9 cellular contexts compared by ENCODE assay signal in genomic region chr6:165049362-165049761, GRCh38.
DNase-seq lines count a peak whose midpoint lies in the region; ATAC-seq and TF ChIP-seq lines count a peak whose summit lies in the region.
"Had no signal": no experiment of that assay in that cellular context is flagged by ENCODE, and none has a peak within 500 bp of the region (broad histone marks: within the 10 kb centered on the region; RNA-seq: fewer than 3 reads in every experiment).

No MANE protein-coding gene starts in this region.

- DNase-seq in NCI-H2029 (lab: John Stamatoyannopoulos, UW) (peak; percentile 19), NCI-H2029 treated with DMSO at 0.1 percent for 48 hours (lab: John Stamatoyannopoulos, UW) (no peak), mucosa of gallbladder (ENCODE audit: low spot score) (peak; percentile 67), HCEC 1CT (no peak), left lung (no peak), vagina (ENCODE audit: extremely low spot score in 2 of 2) (no peak)
- DNase-seq in Jurkat, Clone E6-1 (ENCODE audit: low read depth, low spot score) = peak; percentile 16
- peak; percentile 18 for DNase-seq in activated CD4-positive, alpha-beta T cell treated with anti-CD3 and anti-CD28 coated beads, Interleukin-2, amount 10 ng/mL, durations not matched to agents 7 days and 5 days

- H3K27me3 ChIP-seq in left lung (no peaks in the 10 kb centered on the region), vagina (no peaks in the 10 kb centered on the region)

- no peak for ATAC-seq in left lung

- intact Hi-C loops in left lung (cut with DNase I) (no loop called here), vagina (cut with DNase I) (no loop called here)

- H3K27ac ChIP-seq in left lung (no peak overlapping the region), vagina (no peak overlapping the region)

- H3K4me1 Mint-ChIP-seq in activated CD4-positive, alpha-beta T cell treated with anti-CD3 and anti-CD28 coated beads, Interleukin-2, amount 10 ng/mL, durations not matched to agents 7 days and 5 days = no peaks in the 10 kb centered on the region
- H3K4me1 Mint-ChIP-seq: CD4-positive, CD25-positive, alpha-beta regulatory T cell had no signal

- H3K27ac Mint-ChIP-seq in activated CD4-positive, alpha-beta T cell treated with anti-CD3 and anti-CD28 coated beads, Interleukin-2, amount 10 ng/mL, durations not matched to agents 7 days and 5 days = no peak overlapping the region
- H3K27ac Mint-ChIP-seq: CD4-positive, CD25-positive, alpha-beta regulatory T cell had no signal

- no peak for TF ChIP-seq POLR2A in vagina (IDR thresholded peaks at IDR 0.05)

- no peaks in the 10 kb centered on the region for H3K36me3 ChIP-seq in left lung
- H3K36me3 ChIP-seq in vagina = no peaks in the 10 kb centered on the region

- H3K4me3 ChIP-seq in Jurkat, Clone E6-1 (ENCODE audit: low read length) = no peak overlapping the region
- H3K4me3 ChIP-seq in left lung (no peak overlapping the region), vagina (no peak overlapping the region)

- H3K4me1 ChIP-seq in left lung (no peaks in the 10 kb centered on the region), vagina (no peaks in the 10 kb centered on the region)

- CTCF ChIA-PET in activated CD4-positive, alpha-beta T cell treated with anti-CD3 and anti-CD28 coated beads, Interleukin-2, amount 10 ng/mL, durations not matched to agents 7 days and 5 days (lab: Charles Lee) = no interaction called here

- H3K4me3 Mint-ChIP-seq in activated CD4-positive, alpha-beta T cell treated with anti-CD3 and anti-CD28 coated beads, Interleukin-2, amount 10 ng/mL, durations not matched to agents 7 days and 5 days = no peak overlapping the region
- H3K4me3 Mint-ChIP-seq: CD4-positive, CD25-positive, alpha-beta regulatory T cell had no signal

- peaks cover 9% of the 10 kb centered on the region for H3K9me3 Mint-ChIP-seq in activated CD4-positive, alpha-beta T cell treated with anti-CD3 and anti-CD28 coated beads, Interleukin-2, amount 10 ng/mL, durations not matched to agents 7 days and 5 days

- H3K9me3 ChIP-seq in left lung (peaks cover 0 to 36% of the 10 kb centered on the region in 2 donors), vagina (no peaks in the 10 kb centered on the region)

- no peaks in the 10 kb centered on the region for H3K36me3 Mint-ChIP-seq in activated CD4-positive, alpha-beta T cell treated with anti-CD3 and anti-CD28 coated beads, Interleukin-2, amount 10 ng/mL, durations not matched to agents 7 days and 5 days (ENCODE audit: low read depth)
- H3K36me3 Mint-ChIP-seq: CD4-positive, CD25-positive, alpha-beta regulatory T cell had no signal

- no peaks in the 10 kb centered on the region for H3K27me3 Mint-ChIP-seq in activated CD4-positive, alpha-beta T cell treated with anti-CD3 and anti-CD28 coated beads, Interleukin-2, amount 10 ng/mL, durations not matched to agents 7 days and 5 days
- H3K27me3 Mint-ChIP-seq: CD4-positive, CD25-positive, alpha-beta regulatory T cell had no signal

- POLR2A ChIA-PET in activated CD4-positive, alpha-beta T cell treated with anti-CD3 and anti-CD28 coated beads, Interleukin-2, amount 10 ng/mL, durations not matched to agents 7 days and 5 days (lab: Charles Lee) = no interaction called here

- TF ChIP-seq CTCF in left lung (IDR thresholded peaks at IDR 0.05) = no peak
- no peak for TF ChIP-seq CTCF in vagina (IDR thresholded peaks at IDR 0.05)

Comparison
In these comparisons a context has a peak if more than half of its experiments do, and no peak if none do; other contexts are left out.
1. DNase-seq: peak in NCI-H2029 (single experiment), Jurkat, Clone E6-1 (single experiment), activated CD4-positive, alpha-beta T cell treated with anti-CD3 and anti-CD28 coated beads, Interleukin-2, amount 10 ng/mL, durations not matched to agents 7 days and 5 days (single experiment) and mucosa of gallbladder (single experiment); none in NCI-H2029 treated with DMSO at 0.1 percent for 48 hours (single experiment), HCEC 1CT (single experiment), left lung (0 of 2) and vagina (0 of 2).